Comparison of ENCODE assay signal across 14 cellular contexts in genomic region chr17:83054518-83055125, GRCh38. TPM values are rescaled to one million over a fixed set of nuclear protein-coding genes. Genes with fewer than 3 reads are reported as not detected.
DNase-seq lines count a peak whose midpoint lies in the region; ATAC-seq lines count a peak whose summit lies in the region.
"Had no signal": no experiment of that assay in that cellular context is flagged by ENCODE, and none has a peak within 500 bp of the region (broad histone marks: within the 10 kb centered on the region; RNA-seq: fewer than 3 reads in every experiment).

No MANE protein-coding gene starts in this region.

- peak; percentile 1 for DNase-seq in activated T-cell treated with anti-CD3 and anti-CD28 coated beads, Interleukin-2, amount 50 U/mL, for 4 hours
- DNase-seq in activated T-cell treated with anti-CD3 and anti-CD28 coated beads for 4 hours (no peak), islet precursor cell (peak; percentile 47), HK-2 (ENCODE audit: unreplicated experiment) (no peak), trophoblast cell (no peak)
- DNase-seq in activated CD8-positive, alpha-beta memory T cell treated with anti-CD3 and anti-CD28 coated beads, Interleukin-2, amount 50 U/mL, for 48 hours: peak; percentile 55
- DNase-seq: kidney glomerular epithelial cell, NCI-H2029 treated with DMSO at 0.1 percent for 48 hours, NCI-H526 treated with DMSO at 0.1 percent for 48 hours, PC-9 had no signal

- no peak overlapping the region for H3K4me2 ChIP-seq in trophoblast cell (ENCODE audit: low read length)
- H3K4me2 ChIP-seq: PC-9 had no signal

- ATAC-seq in activated T-cell treated with anti-CD3 and anti-CD28 coated beads, Interleukin-2, amount 50 U/mL, for 4 hours: no peak
- no peak for ATAC-seq in GM21619 (IDR thresholded peaks at IDR 0.05; ENCODE audit: unreplicated experiment)

- H3K4me3 ChIP-seq in thymus (ENCODE audit: low read length): no peak overlapping the region
- H3K4me3 ChIP-seq in trophoblast cell (ENCODE audit: low read depth, low read length): no peak overlapping the region
- H3K4me3 ChIP-seq: PC-9, prostate gland had no signal

- H3K36me3 Mint-ChIP-seq in activated T-cell treated with anti-CD3 and anti-CD28 coated beads, Interleukin-2, amount 50 U/mL, for 4 hours (ENCODE audit: insufficient read depth): no peaks in the 10 kb centered on the region

- H2BK12ac ChIP-seq in trophoblast cell (ENCODE audit: low read length): no peak overlapping the region

- no peak overlapping the region for H4K12ac ChIP-seq in trophoblast cell (ENCODE audit: low read depth, low read length)

- 94% methylated on average over 13 of the region's 13 CpGs for WGBS in thymus
- no CpG with 5 or more reads among the region's 13 CpGs for WGBS in trophoblast cell (ENCODE audit: extremely low coverage, insufficient coverage, insufficient read length)

- no peak overlapping the region for H2AK5ac ChIP-seq in trophoblast cell (ENCODE audit: low read length)

- no peaks in the 10 kb centered on the region for H3K9me3 Mint-ChIP-seq in activated T-cell treated with anti-CD3 and anti-CD28 coated beads, Interleukin-2, amount 50 U/mL, for 4 hours

- no peak overlapping the region for H2BK5ac ChIP-seq in trophoblast cell (ENCODE audit: low read depth, low read length, poor library complexity)

- no peak overlapping the region for H2AFZ ChIP-seq in trophoblast cell (ENCODE audit: insufficient read depth, low read length, poor library complexity)
- H2AFZ ChIP-seq: PC-9 had no signal

- H3K36me3 ChIP-seq in thymus (ENCODE audit: control insufficient read depth, insufficient read depth): no peaks in the 10 kb centered on the region
- no peaks in the 10 kb centered on the region for H3K36me3 ChIP-seq in trophoblast cell (ENCODE audit: control insufficient read depth in 1 of 2, insufficient read depth in 2 of 2, low read length in 2 of 2)
- H3K36me3 ChIP-seq: prostate gland, WERI-Rb-1 had no signal

- H3K4me1 ChIP-seq in thymus (ENCODE audit: control insufficient read depth, insufficient read depth, low read length): peaks cover 8% of the 10 kb centered on the region
- H3K4me1 ChIP-seq in trophoblast cell (ENCODE audit: control insufficient read depth in 1 of 2, insufficient read depth in 2 of 2, low read length in 2 of 2): peaks cover 7 to 16% of the 10 kb centered on the region in 2 experiments

- no peak overlapping the region for H3K4ac ChIP-seq in trophoblast cell (ENCODE audit: low read depth, low read length)

- H3K27ac ChIP-seq in thymus (ENCODE audit: low read depth): peak overlapping the region; percentile 15
- H3K27ac ChIP-seq in trophoblast cell (ENCODE audit: low read depth, low read length): no peak overlapping the region
- H3K27ac ChIP-seq: PC-9, WERI-Rb-1 had no signal

- no peaks in the 10 kb centered on the region for H3K27me3 Mint-ChIP-seq in activated T-cell treated with anti-CD3 and anti-CD28 coated beads, Interleukin-2, amount 50 U/mL, for 4 hours (ENCODE audit: low read depth)

- no peak overlapping the region for H3K18ac ChIP-seq in trophoblast cell (ENCODE audit: low read length)

- no peak overlapping the region for H3K23ac ChIP-seq in trophoblast cell (ENCODE audit: low read length)

- no peak overlapping the region for H4K91ac ChIP-seq in trophoblast cell (ENCODE audit: low read depth, low read length)

- peaks cover 22% of the 10 kb centered on the region for H3K4me1 Mint-ChIP-seq in activated T-cell treated with anti-CD3 and anti-CD28 coated beads, Interleukin-2, amount 50 U/mL, for 4 hours (ENCODE audit: low read depth)

- H3K79me1 ChIP-seq in trophoblast cell (ENCODE audit: low read length): peaks cover 10% of the 10 kb centered on the region

- peaks cover 7% of the 10 kb centered on the region for H3K79me2 ChIP-seq in trophoblast cell (ENCODE audit: control insufficient read depth, insufficient read depth, low read length, poor library complexity)

- H3K9ac ChIP-seq in trophoblast cell (ENCODE audit: low read length): no peak overlapping the region

- H3K9me3 ChIP-seq in thymus (ENCODE audit: control insufficient read depth) (peaks cover 1% of the 10 kb centered on the region), trophoblast cell (ENCODE audit: insufficient read depth, low read depth, low read length) (peaks cover 7% of the 10 kb centered on the region)
- H3K9me3 ChIP-seq: prostate gland had no signal

- no peak overlapping the region for H3K14ac ChIP-seq in trophoblast cell (ENCODE audit: low read length)

- no peak overlapping the region for H4K8ac ChIP-seq in trophoblast cell (ENCODE audit: low read depth, low read length)

- H3K27me3 ChIP-seq in thymus (ENCODE audit: control insufficient read depth, insufficient read depth): no peaks in the 10 kb centered on the region
- no peaks in the 10 kb centered on the region for H3K27me3 ChIP-seq in trophoblast cell (ENCODE audit: insufficient read depth, low read length)

- H3K4me3 Mint-ChIP-seq in activated T-cell treated with anti-CD3 and anti-CD28 coated beads, Interleukin-2, amount 50 U/mL, for 4 hours: no peak overlapping the region

- no peak overlapping the region for H2BK120ac ChIP-seq in trophoblast cell (ENCODE audit: insufficient read depth, low read length, poor library complexity)

RNA-seq across cellular contexts. Expression of gene METRNL, which starts 24.8 kb away (rescaled TPM):
- total RNA-seq in activated T-cell treated with anti-CD3 and anti-CD28 coated beads, Interleukin-2, amount 50 U/mL, for 4 hours: 10 to 100 TPM; 12.1 to 26.2 (median 23.1) TPM
- polyA plus RNA-seq in thymus: 42.8 TPM
- polyA plus RNA-seq in trophoblast cell (2013): 73.5 and 78.5 TPM in 2 replicates

Comparison
In these comparisons a context has a peak if more than half of its experiments do, and no peak if none do; other contexts are left out.
1. DNase-seq: peak in activated T-cell treated with anti-CD3 and anti-CD28 coated beads, Interleukin-2, amount 50 U/mL, for 4 hours (single experiment), activated CD8-positive, alpha-beta memory T cell treated with anti-CD3 and anti-CD28 coated beads, Interleukin-2, amount 50 U/mL, for 48 hours (single experiment) and islet precursor cell (single experiment); none in activated T-cell treated with anti-CD3 and anti-CD28 coated beads for 4 hours (single experiment), HK-2 (single experiment) and trophoblast cell (0 of 2).